8 cellular contexts compared by ENCODE assay signal in the genomic region with DNA sequence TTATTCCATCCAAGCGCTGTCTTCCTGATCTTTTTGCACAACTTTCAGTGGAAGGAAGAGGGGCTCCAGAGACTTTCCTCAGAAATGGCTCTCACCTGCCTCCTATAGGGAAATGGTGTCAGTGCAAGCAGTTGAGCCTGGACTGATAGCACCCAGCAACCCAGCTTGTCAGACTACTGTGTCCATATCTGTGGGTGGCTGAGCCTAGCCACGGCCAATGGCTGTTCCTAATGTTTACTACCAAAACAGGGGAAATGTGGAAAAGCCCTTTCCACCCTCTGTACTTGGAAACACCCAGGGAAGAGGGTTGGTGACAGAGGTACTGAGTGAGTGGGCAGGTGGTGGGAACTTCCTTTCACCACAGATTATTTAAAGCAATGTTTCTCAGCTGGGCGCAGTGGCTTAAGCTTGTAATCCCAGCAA. TPM values are rescaled to one million over a fixed set of nuclear protein-coding genes. Genes with fewer than 3 reads are reported as not detected.
DNase-seq lines count a peak whose midpoint lies in the region; ATAC-seq and TF ChIP-seq lines count a peak whose summit lies in the region.

No MANE protein-coding gene starts in this region.

- in situ Hi-C loops in astrocyte of the cerebellum (cut with HindIII; ENCODE audit: low sequenced_read_pairs) = loop anchor here (10.0 kb wide), 1 partner anchor 132 kb away; a partner anchor contains a TSS

- H3K4me3 ChIP-seq in H7 (ENCODE audit: insufficient read depth, low read depth, low read length) (no peak overlapping the region), astrocyte of the cerebellum (ENCODE audit: low read depth, low read length) (no peak overlapping the region), stomach (no peak overlapping the region)

- H3K36me3 ChIP-seq in H7 (replicated peaks; ENCODE audit: control insufficient read depth, insufficient read depth, low read length) (no peaks in the 10 kb centered on the region), stomach (no peaks in the 10 kb centered on the region)

- TF ChIP-seq CTCF in astrocyte of the cerebellum (IDR thresholded peaks at IDR 0.05; ENCODE audit: low read depth, low read length, missing control alignments) (peak; percentile 91), stomach (IDR thresholded peaks at IDR 0.05) (peak in 5 of 7 experiments; percentile 17 to 59 (median 49))

- no peak for TF ChIP-seq EP300 in stomach (IDR thresholded peaks at IDR 0.05)

- H3K27me3 ChIP-seq in H7 (ENCODE audit: control insufficient read depth, insufficient read depth, low read length) (peaks cover 1% of the 10 kb centered on the region; the same call in 1 of the 2 replicates), stomach (peaks cover 0 to 32% (median 0%) of the 10 kb centered on the region in 3 donors)

- 32 to 44% (median 41%) methylated on average over 3 of the region's 3 CpGs for WGBS in stomach, 5 donors

- H3K4me1 ChIP-seq in stomach = peaks cover 0 to 2% (median 1%) of the 10 kb centered on the region in 4 donors

- TF ChIP-seq POLR2A in stomach (IDR thresholded peaks at IDR 0.05) = no peak

- no peak for ATAC-seq in GM18511 (IDR thresholded peaks at IDR 0.05; ENCODE audit: unreplicated experiment)
- no peak for ATAC-seq in GM18873 (IDR thresholded peaks at IDR 0.05; ENCODE audit: low FRiP score, unreplicated experiment)

- intact Hi-C loops in stomach (cut with DNase I; ENCODE audit: low total_unique reads) = loop anchor here (10.0 kb wide), 1 partner anchor 122 kb away; no protein-coding TSS in a partner anchor

- DNase-seq in D341Med (ENCODE audit: low spot score) = peak; percentile 75
- DNase-seq in H7 = peak; percentile 75
- DNase-seq in NCI-H748 treated with DMSO at 0.1 percent for 48 hours (lab: John Stamatoyannopoulos, UW) = peak; percentile 53
- DNase-seq in astrocyte of the cerebellum (ENCODE audit: low read depth) = peak; percentile 24
- peak; percentile 77 for DNase-seq in inferior parietal cortex (ENCODE audit: extremely low spot score)
- no peak for DNase-seq in stomach

- H3K27ac ChIP-seq in stomach = no peak overlapping the region

- H3K9me3 ChIP-seq in stomach = no peaks in the 10 kb centered on the region

RNA-seq across cellular contexts. Expression of a gene that starts 4.3 kb away (rescaled TPM):
- total RNA-seq in H7 (2014; rRNA removed; shearing (Covaris generic)) = 82.4 and 93.4 TPM in 2 replicates
- 10 to 100 TPM; 35.7 to 86.9 (median 52.0) TPM for total RNA-seq in stomach
- 10 to 100 TPM; 35.3 to 58.7 (median 52.4) TPM for polyA plus RNA-seq in stomach

RNA-seq across cellular contexts. Expression of a gene that starts 7.2 kb away (rescaled TPM):
- 2.8 and 3.7 TPM in 2 replicates for total RNA-seq in H7 (2014; rRNA removed; shearing (Covaris generic))
- total RNA-seq in stomach = under 1 TPM in 1 of 5 donors, not detected in 4; 0.55 TPM
- polyA plus RNA-seq in stomach = 1 to 10 TPM in 2 of 3 donors, under 1 TPM in 1; 0.80 to 1.9 (median 1.4) TPM

RNA-seq across cellular contexts. Expression of a gene that starts 55.3 kb away (rescaled TPM):
- total RNA-seq in H7 (2014; rRNA removed; shearing (Covaris generic)) = 1.4 and 4.7 TPM in 2 replicates
- total RNA-seq in stomach = not detected
- 1 to 10 TPM in 1 of 3 donors, not detected in 2; 2.2 TPM for polyA plus RNA-seq in stomach
